10 cellular contexts compared by ENCODE assay signal in genomic region chr1:25861316-25862286, GRCh38. TPM values are rescaled to one million over a fixed set of nuclear protein-coding genes. Genes with fewer than 3 reads are reported as not detected.
DNase-seq lines count a peak whose midpoint lies in the region; ATAC-seq and TF ChIP-seq lines count a peak whose summit lies in the region.
"Had no signal": no experiment of that assay in that cellular context is flagged by ENCODE, and none has a peak within 500 bp of the region (broad histone marks: within the 10 kb centered on the region; RNA-seq: fewer than 3 reads in every experiment).

No MANE protein-coding gene starts in this region.

- POLR2A ChIA-PET in CD4-positive, alpha-beta T cell (lab: Charles Lee): interaction anchor here (0.8 kb wide), 1 partner anchor 14 kb away, joined by 4 read pairs; the partner anchor contains the start of gene PAQR7
- POLR2A ChIA-PET in IMR-90 (lab: Charles Lee; ENCODE audit: unreplicated experiment) (no interaction called here), activated B cell treated with CpG ODN at 0.5 μM for 24 hours (lab: Charles Lee) (interaction anchor here (0.6 to 0.9 kb wide), 2 partner anchors 40 to 1035 kb away, joined by 3 to 4 read pairs; no protein-coding TSS in a partner anchor)

- H3K14ac ChIP-seq in IMR-90 (replicated peaks; ENCODE audit: low read depth, low read length): no peak overlapping the region

- H3K27me3 ChIP-seq in CD4-positive, alpha-beta T cell (ENCODE audit: control insufficient read depth, insufficient read depth, low read length): no peaks in the 10 kb centered on the region
- H3K27me3 ChIP-seq in IMR-90 (ENCODE audit: control insufficient read depth, insufficient read depth, low read length): no peaks in the 10 kb centered on the region
- H3K27me3 ChIP-seq: MG63 had no signal

- no peak overlapping the region for H2BK5ac ChIP-seq in IMR-90 (ENCODE audit: low read depth, low read length, poor library complexity, severe bottlenecking)

- H3K4me1 ChIP-seq in IMR-90 (ENCODE audit: control insufficient read depth, insufficient read depth, low read length) (no peaks in the 10 kb centered on the region; the same call in 1 of the 2 replicates), mucosa of descending colon (ENCODE audit: low read depth) (peaks cover 12% of the 10 kb centered on the region)

- H3K9ac ChIP-seq in IMR-90 (ENCODE audit: low read depth, low read length): no peak overlapping the region
- H3K9ac ChIP-seq: parathyroid adenoma had no signal

- no peak overlapping the region for H3K4me2 ChIP-seq in IMR-90 (ENCODE audit: low read depth, low read length)

- H3K4me1 Mint-ChIP-seq in CD4-positive, alpha-beta T cell (ENCODE audit: low read depth): peaks cover 20% of the 10 kb centered on the region
- peaks cover 28% of the 10 kb centered on the region for H3K4me1 Mint-ChIP-seq in activated B cell treated with CpG ODN at 0.5 μM for 24 hours

- TF ChIP-seq CTCF in CD4-positive, alpha-beta T cell (IDR thresholded peaks at IDR 0.05): no peak
- TF ChIP-seq CTCF in IMR-90 (conservative IDR thresholded peaks at IDR 0.05; ENCODE audit: low read depth, low read length): no peak
- TF ChIP-seq CTCF in activated B cell treated with CpG ODN at 0.5 μM for 24 hours (IDR thresholded peaks at IDR 0.05): no peak
- no peak for TF ChIP-seq CTCF in mucosa of descending colon (IDR thresholded peaks at IDR 0.05)

- H3K36me3 Mint-ChIP-seq in CD4-positive, alpha-beta T cell (ENCODE audit: low read depth): no peaks in the 10 kb centered on the region
- peaks cover 3% of the 10 kb centered on the region for H3K36me3 Mint-ChIP-seq in activated B cell treated with CpG ODN at 0.5 μM for 24 hours (ENCODE audit: low read depth)

- H2AK5ac ChIP-seq in IMR-90 (ENCODE audit: low read depth, low read length): no peak overlapping the region

- H2BK120ac ChIP-seq in IMR-90 (ENCODE audit: low read depth, low read length): no peak overlapping the region

- TF ChIP-seq POLR2A in IMR-90 (IDR thresholded peaks at IDR 0.05; ENCODE audit: low read depth, low read length): no peak

- H4K8ac ChIP-seq in IMR-90 (ENCODE audit: low read depth in 2 of 2, low read length in 2 of 2): no peak overlapping the region

- H3K79me1 ChIP-seq in IMR-90 (ENCODE audit: low read depth in 1 of 2, low read length in 2 of 2): peaks cover 14 to 24% of the 10 kb centered on the region in 2 experiments

- no peak overlapping the region for H3K27ac ChIP-seq in CD4-positive, alpha-beta T cell (ENCODE audit: low read depth, low read length)
- no peak overlapping the region for H3K27ac ChIP-seq in IMR-90 (ENCODE audit: insufficient read depth, low read length)
- H3K27ac ChIP-seq: parathyroid adenoma had no signal

- dilution Hi-C loops in IMR-90 (cut with HindIII; ENCODE audit: low sequenced_read_pairs, unreplicated experiment): no loop called here

- no peaks in the 10 kb centered on the region for H3K27me3 Mint-ChIP-seq in CD4-positive, alpha-beta T cell
- H3K27me3 Mint-ChIP-seq in activated B cell treated with CpG ODN at 0.5 μM for 24 hours: no peaks in the 10 kb centered on the region

- no peak for ATAC-seq in CD4-positive, alpha-beta T cell (ENCODE audit: poor library complexity)
- ATAC-seq in IMR-90 (ENCODE audit: low read depth): no peak
- no peak for ATAC-seq in activated B cell treated with CpG ODN at 0.5 μM for 24 hours (ENCODE audit: low read depth)
- peak; percentile 11 for ATAC-seq in mucosa of descending colon
- no peak for ATAC-seq in GM19395 (IDR thresholded peaks at IDR 0.05; ENCODE audit: unreplicated experiment)
- ATAC-seq in HG02840 (IDR thresholded peaks at IDR 0.05; ENCODE audit: low FRiP score, unreplicated experiment): no peak

- H3K9me3 ChIP-seq in CD4-positive, alpha-beta T cell (ENCODE audit: control insufficient read depth, low read length): no peaks in the 10 kb centered on the region
- no peaks in the 10 kb centered on the region for H3K9me3 ChIP-seq in IMR-90 (ENCODE audit: control insufficient read depth, insufficient read depth, low read length)
- no peaks in the 10 kb centered on the region for H3K9me3 ChIP-seq in mucosa of descending colon
- H3K9me3 ChIP-seq: MG63 had no signal

- no peak overlapping the region for H3K23ac ChIP-seq in IMR-90 (ENCODE audit: low read depth, low read length)

- no peak overlapping the region for H2AK9ac ChIP-seq in IMR-90 (replicated peaks; ENCODE audit: low read depth, low read length, poor library complexity)

- peak overlapping the region; percentile 49 for H3K4me3 Mint-ChIP-seq in CD4-positive, alpha-beta T cell
- peak overlapping the region; percentile 5 for H3K4me3 Mint-ChIP-seq in activated B cell treated with CpG ODN at 0.5 μM for 24 hours

- H3K18ac ChIP-seq in IMR-90 (ENCODE audit: low read depth, low read length): no peak overlapping the region

- intact Hi-C loops in CD4-positive, alpha-beta T cell (cut with DNase I, micrococcal nuclease): no loop called here
- intact Hi-C loops in IMR-90 (cut with micrococcal nuclease) (no loop called here), activated B cell treated with CpG ODN at 0.5 μM for 24 hours (cut with micrococcal nuclease) (no loop called here), mucosa of descending colon (cut with DNase I, micrococcal nuclease) (no loop called here)

- DNase-seq in CD4-positive, alpha-beta T cell: no peak
- DNase-seq in IMR-90: no peak
- no peak for DNase-seq in activated B cell treated with CpG ODN at 0.5 μM for 24 hours
- DNase-seq in mucosa of descending colon: peak in 1 of 3 donors; percentile 43
- DNase-seq in GM03348 (ENCODE audit: low spot score): no peak
- DNase-seq in NCI-H524 treated with DMSO at 0.1 percent for 48 hours (lab: John Stamatoyannopoulos, UW): no peak
- DNase-seq: MG63 had no signal

- no peak for TF ChIP-seq RAD21 in IMR-90 (IDR thresholded peaks at IDR 0.05; ENCODE audit: low read length)

- H3K4ac ChIP-seq in IMR-90 (ENCODE audit: low read depth, low read length): no peak overlapping the region

- peaks cover 5% of the 10 kb centered on the region; the same call in 1 of the 2 replicates for H4K20me1 ChIP-seq in IMR-90 (ENCODE audit: insufficient read depth, low read length)

- no peak overlapping the region for H4K91ac ChIP-seq in IMR-90 (ENCODE audit: insufficient read depth, low read depth, low read length)

- H3K27ac Mint-ChIP-seq in CD4-positive, alpha-beta T cell: no peak overlapping the region
- peak overlapping the region; percentile 69 for H3K27ac Mint-ChIP-seq in activated B cell treated with CpG ODN at 0.5 μM for 24 hours

- H3K56ac ChIP-seq in IMR-90 (ENCODE audit: extremely low read depth, insufficient read depth, low read length): no peak overlapping the region

- H2BK20ac ChIP-seq in IMR-90 (ENCODE audit: low read depth, low read length): no peak overlapping the region

- H2BK15ac ChIP-seq in IMR-90 (ENCODE audit: low read depth, low read length): no peak overlapping the region

- H3K4me3 ChIP-seq in IMR-90 (ENCODE audit: insufficient read depth, low read depth, low read length) (no peak overlapping the region), mucosa of descending colon (no peak overlapping the region)
- H3K4me3 ChIP-seq: MG63 had no signal

- no peaks in the 10 kb centered on the region for H3K9me3 Mint-ChIP-seq in CD4-positive, alpha-beta T cell
- H3K9me3 Mint-ChIP-seq in activated B cell treated with CpG ODN at 0.5 μM for 24 hours: no peaks in the 10 kb centered on the region

- in situ Hi-C loops in IMR-90 (cut with MboI; ENCODE audit: low sequenced_read_pairs): no loop called here

- no peak overlapping the region for H2AFZ ChIP-seq in IMR-90 (replicated peaks; ENCODE audit: low read length, poor library complexity)
- H2AFZ ChIP-seq: parathyroid adenoma had no signal

- no peak overlapping the region for H4K5ac ChIP-seq in IMR-90 (ENCODE audit: low read depth, low read length)

- WGBS in IMR-90 (ENCODE audit: extremely low coverage in 2 of 2, insufficient read length in 1 of 2), 2 experiments: 43% methylated on average over 1 of the region's 16 CpGs; no CpG with 5 or more reads in 1 of the 2 experiments

- no peaks in the 10 kb centered on the region; the same call in 1 of the 2 replicates for H3K9me1 ChIP-seq in IMR-90 (ENCODE audit: insufficient read depth, low read length)

- CTCF ChIA-PET in CD4-positive, alpha-beta T cell (lab: Charles Lee): no interaction called here
- CTCF ChIA-PET in IMR-90 (lab: Yijun Ruan, JAX) (no interaction called here), activated B cell treated with CpG ODN at 0.5 μM for 24 hours (lab: Charles Lee) (no interaction called here)

- BruUV-seq in IMR-90 (replicated peaks; lab: Mats Ljungman, UMichigan): TSS peak; percentile 64

- peaks cover 20% of the 10 kb centered on the region for H3K36me3 ChIP-seq in IMR-90 (ENCODE audit: control insufficient read depth, insufficient read depth, low read length)
- H3K36me3 ChIP-seq in mucosa of descending colon (ENCODE audit: low read depth): no peaks in the 10 kb centered on the region
- H3K36me3 ChIP-seq: MG63 had no signal

RNA-seq across cellular contexts. Expression of gene AUNIP, which starts 2.3 kb away (rescaled TPM):
- not detected for total RNA-seq in CD4-positive, alpha-beta T cell
- 3.9 and 5.0 TPM in 2 replicates for total RNA-seq in IMR-90 (2012; rRNA removed)
- polyA plus RNA-seq in IMR-90 (2012; rRNA removed): 2.2 and 2.4 TPM in 2 replicates
- polyA plus RNA-seq in IMR-90 (2012; cell fraction: cytosol; rRNA removed): 0.52 and 0.65 TPM in 2 replicates
- 0.39 and 0.96 TPM in 2 replicates for polyA plus RNA-seq in IMR-90 (2012; cell fraction: nucleus; rRNA removed; ENCODE audit: low replicate concordance)
- 0.42 and 0.64 TPM in 2 replicates for total RNA-seq in activated B cell treated with CpG ODN at 0.5 μM for 24 hours
- total RNA-seq in mucosa of descending colon: 1 to 10 TPM in 1 of 3 donors, under 1 TPM in 2; 0.28 to 1.5 (median 0.35) TPM

RNA-seq across cellular contexts. Expression of gene PAQR7, which starts 13.9 kb away (rescaled TPM):
- total RNA-seq in CD4-positive, alpha-beta T cell: 1 to 10 TPM; 1.1 to 1.5 TPM
- total RNA-seq in IMR-90 (2012; rRNA removed) (8.3 and 9.0 TPM in 2 replicates), activated B cell treated with CpG ODN at 0.5 μM for 24 hours (3.7 and 4.6 TPM in 2 replicates), mucosa of descending colon (1 to 10 TPM; 2.5 to 7.7 (median 2.7) TPM)
- polyA plus RNA-seq in IMR-90 (2012; rRNA removed): 12.0 and 12.9 TPM in 2 replicates
- polyA plus RNA-seq in IMR-90 (2012; cell fraction: cytosol; rRNA removed): 7.6 and 16.9 TPM in 2 replicates
- polyA plus RNA-seq in IMR-90 (2012; cell fraction: nucleus; rRNA removed; ENCODE audit: low replicate concordance): 33.3 and 47.8 TPM in 2 replicates

RNA-seq across cellular contexts. Expression of gene MTFR1L, which starts 41.8 kb away (rescaled TPM):
- total RNA-seq in CD4-positive, alpha-beta T cell: 10 to 100 TPM; 25.5 to 28.0 TPM
- 57.2 and 69.7 TPM in 2 replicates for total RNA-seq in IMR-90 (2012; rRNA removed)
- 69.1 and 80.0 TPM in 2 replicates for polyA plus RNA-seq in IMR-90 (2012; rRNA removed)
- 89.0 and 279 TPM in 2 replicates for polyA plus RNA-seq in IMR-90 (2012; cell fraction: cytosol; rRNA removed)
- polyA plus RNA-seq in IMR-90 (2012; cell fraction: nucleus; rRNA removed; ENCODE audit: low replicate concordance): 122 and 153 TPM in 2 replicates
- 34.6 and 35.3 TPM in 2 replicates for total RNA-seq in activated B cell treated with CpG ODN at 0.5 μM for 24 hours
- 10 to 100 TPM; 46.2 to 94.3 (median 83.0) TPM for total RNA-seq in mucosa of descending colon

RNA-seq across cellular contexts. Expression of gene STMN1, which starts 44.6 kb away (rescaled TPM):
- 10 to 100 TPM; 25.2 to 25.6 TPM for total RNA-seq in CD4-positive, alpha-beta T cell
- total RNA-seq in IMR-90 (2012; rRNA removed) (93.0 and 194 TPM in 2 replicates), activated B cell treated with CpG ODN at 0.5 μM for 24 hours (24.8 and 25.6 TPM in 2 replicates), mucosa of descending colon (100 to 1,000 TPM in 1 of 3 donors, 10 to 100 TPM in 2; 32.6 to 103 (median 52.6) TPM)
- polyA plus RNA-seq in IMR-90 (2012; rRNA removed): 179 and 273 TPM in 2 replicates
- polyA plus RNA-seq in IMR-90 (2012; cell fraction: cytosol; rRNA removed): 28.5 and 67.8 TPM in 2 replicates
- polyA plus RNA-seq in IMR-90 (2012; cell fraction: nucleus; rRNA removed; ENCODE audit: low replicate concordance): 11.0 and 55.5 TPM in 2 replicates
